1 cellular context compared by ENCODE assay signal in the genomic region with DNA sequence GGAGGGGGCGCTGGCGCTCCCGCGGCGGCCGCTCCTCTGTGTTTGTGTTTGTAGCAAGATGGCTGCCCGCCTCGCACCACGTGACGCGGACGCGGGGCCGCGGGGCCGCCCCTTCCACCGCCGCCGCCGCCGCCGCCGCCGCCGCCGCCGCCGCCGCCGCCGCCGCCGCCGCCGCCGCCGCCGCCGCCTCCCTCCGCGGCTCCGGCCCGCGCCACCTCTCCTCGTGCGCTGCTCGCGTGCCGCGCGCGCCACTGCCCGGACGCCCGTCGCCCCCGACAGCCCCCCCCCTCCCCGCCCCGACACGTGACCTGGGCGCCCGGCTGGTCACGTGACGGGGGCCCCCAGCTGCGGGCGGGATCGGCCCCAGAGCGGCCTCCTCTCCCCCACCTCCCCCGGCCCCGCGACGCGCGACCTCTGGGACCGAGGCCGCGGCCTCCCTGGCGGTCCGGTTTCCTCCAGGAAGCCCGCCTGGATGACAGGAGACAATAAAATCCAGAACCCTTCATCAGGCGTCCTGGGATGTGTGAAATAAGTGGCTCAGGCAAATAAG.
TF ChIP-seq lines count a peak whose summit lies in the region.

TSS of gene GIGYF1 (minus strand) at position 55 of the 550 bp plus-strand sequence. CDS start 6,012 bp downstream, outside the sequence.

TF ChIP-seq in WTC11, 78 proteins besides CTCF, POLR2A, EP300 and RAD21 (continued from another document):
- TF ChIP-seq ZBTB43 (CRISPR knock-in tag; IDR thresholded peaks at IDR 0.05): no peak
- 0 out of 2 replicates have a peak, but pooled peaks have one; percentile 21 for TF ChIP-seq E2F5 (CRISPR knock-in tag; IDR thresholded peaks at IDR 0.05)
- TF ChIP-seq, protein P1, sequence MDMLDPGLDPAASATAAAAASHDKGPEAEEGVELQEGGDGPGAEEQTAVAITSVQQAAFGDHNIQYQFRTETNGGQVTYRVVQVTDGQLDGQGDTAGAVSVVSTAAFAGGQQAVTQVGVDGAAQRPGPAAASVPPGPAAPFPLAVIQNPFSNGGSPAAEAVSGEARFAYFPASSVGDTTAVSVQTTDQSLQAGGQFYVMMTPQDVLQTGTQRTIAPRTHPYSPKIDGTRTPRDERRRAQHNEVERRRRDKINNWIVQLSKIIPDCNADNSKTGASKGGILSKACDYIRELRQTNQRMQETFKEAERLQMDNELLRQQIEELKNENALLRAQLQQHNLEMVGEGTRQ (CRISPR knock-in tag; IDR thresholded peaks at IDR 0.05): peak; percentile 92
- no peak for TF ChIP-seq PRRX2 (CRISPR knock-in tag; IDR thresholded peaks at IDR 0.05)
